Comparison of ENCODE assay signal across 22 cellular contexts in the genomic region with DNA sequence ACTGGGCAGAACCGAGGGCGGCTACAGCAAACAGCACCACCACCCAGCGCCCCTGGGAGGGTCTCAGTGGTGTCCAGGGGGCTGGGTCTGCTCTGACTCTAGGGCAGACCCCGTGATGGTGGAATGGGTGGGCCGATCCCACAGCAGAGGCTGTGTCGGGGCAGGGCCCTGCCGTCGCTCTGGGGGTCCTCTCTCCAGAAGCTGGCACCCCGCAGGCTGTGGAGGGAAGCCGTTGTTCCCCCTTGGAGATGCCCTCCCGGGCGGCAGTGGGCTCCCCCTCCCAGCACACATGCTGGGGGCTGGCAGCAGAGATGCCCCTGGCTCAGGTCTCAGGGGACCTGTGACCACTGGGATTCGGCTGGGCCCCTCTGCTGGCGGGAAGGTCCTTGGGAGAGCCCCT. TPM values are rescaled to one million over a fixed set of nuclear protein-coding genes. Genes with fewer than 3 reads are reported as not detected.
DNase-seq lines count a peak whose midpoint lies in the region; ATAC-seq and TF ChIP-seq lines count a peak whose summit lies in the region.
"Had no signal": no experiment of that assay in that cellular context is flagged by ENCODE, and none has a peak within 500 bp of the region (broad histone marks: within the 10 kb centered on the region; RNA-seq: fewer than 3 reads in every experiment).

No MANE protein-coding gene starts in this region.

- H3K4me1 Mint-ChIP-seq in activated CD8-positive, alpha-beta memory T cell treated with anti-CD3 and anti-CD28 coated beads, Interleukin-2, amount 10 ng/mL, durations not matched to agents 7 days and 5 days: peaks cover 12% of the 10 kb centered on the region
- H3K4me1 Mint-ChIP-seq in glutamatergic neuron (ENCODE audit: low read depth, unreplicated experiment): peaks cover 5% of the 10 kb centered on the region
- H3K4me1 Mint-ChIP-seq in T-cell: peaks cover 17 to 28% (median 20%) of the 10 kb centered on the region in 3 donors
- H3K4me1 Mint-ChIP-seq: neural progenitor cell, WTC11 had no signal

- H3K27me3 Mint-ChIP-seq in activated CD8-positive, alpha-beta memory T cell treated with anti-CD3 and anti-CD28 coated beads, Interleukin-2, amount 10 ng/mL, durations not matched to agents 7 days and 5 days: no peaks in the 10 kb centered on the region
- H3K27me3 Mint-ChIP-seq in glutamatergic neuron (ENCODE audit: unreplicated experiment): peaks cover 5% of the 10 kb centered on the region
- H3K27me3 Mint-ChIP-seq in T-cell: no peaks in the 10 kb centered on the region
- H3K27me3 Mint-ChIP-seq: stimulated activated naive CD8-positive, alpha-beta T cell treated with anti-CD3 and anti-CD28 coated beads, Interleukin-15, Interleukin-2, amounts not matched to agents 100 ng/mL and 50 ng/mL, for 24 hours had no signal

- H3K27ac Mint-ChIP-seq in activated CD8-positive, alpha-beta memory T cell treated with anti-CD3 and anti-CD28 coated beads, Interleukin-2, amount 10 ng/mL, durations not matched to agents 7 days and 5 days: peak overlapping the region; percentile 70
- no peak overlapping the region for H3K27ac Mint-ChIP-seq in glutamatergic neuron (ENCODE audit: unreplicated experiment)
- no peak overlapping the region for H3K27ac Mint-ChIP-seq in T-cell
- H3K27ac Mint-ChIP-seq: H9, neural progenitor cell, WTC11 had no signal

- TF ChIP-seq CTCF in RWPE1 (conservative IDR thresholded peaks at IDR 0.05; ENCODE audit: low read depth) (no peak), glutamatergic neuron (IDR thresholded peaks at IDR 0.05; ENCODE audit: partially characterized antibody, unreplicated experiment) (no peak)

- CTCF ChIA-PET in activated CD8-positive, alpha-beta memory T cell treated with anti-CD3 and anti-CD28 coated beads, Interleukin-2, amount 10 ng/mL, durations not matched to agents 7 days and 5 days (lab: Charles Lee): no interaction called here
- CTCF ChIA-PET in RWPE1 (lab: Yijun Ruan, JAX): interaction anchor here (0.6 to 1.5 kb wide), 2 partner anchors 9 to 564 kb away, joined by 3 to 4 read pairs; no protein-coding TSS in a partner anchor
- CTCF ChIA-PET in T-cell (lab: Charles Lee): no interaction called here

- H3K4me3 Mint-ChIP-seq in activated CD8-positive, alpha-beta memory T cell treated with anti-CD3 and anti-CD28 coated beads, Interleukin-2, amount 10 ng/mL, durations not matched to agents 7 days and 5 days: no peak overlapping the region
- H3K4me3 Mint-ChIP-seq in glutamatergic neuron (ENCODE audit: unreplicated experiment): no peak overlapping the region
- H3K4me3 Mint-ChIP-seq in T-cell: no peak overlapping the region
- H3K4me3 Mint-ChIP-seq: H9; neural progenitor cell; stimulated activated naive CD8-positive, alpha-beta T cell treated with anti-CD3 and anti-CD28 coated beads, Interleukin-15, Interleukin-2, amounts not matched to agents 100 ng/mL and 50 ng/mL, for 24 hours; T-helper 1 cell treated with Interleukin-12 subunit alpha and Interleukin-12 subunit beta and Interleukin-4 antibody, amounts not matched to agents 30 μg/mL and 1 μg/mL, for 36 hours; WTC11 had no signal

- peak overlapping the region; percentile 83 for H3K27ac ChIP-seq in RWPE1
- H3K27ac ChIP-seq: neural progenitor cell had no signal

- DNase-seq in activated CD8-positive, alpha-beta memory T cell treated with anti-CD3 and anti-CD28 coated beads, Interleukin-2, amount 10 ng/mL, durations not matched to agents 7 days and 5 days: no peak
- DNase-seq in activated CD8-positive, alpha-beta memory T cell treated with anti-CD3 and anti-CD28 coated beads for 24 hours: no peak
- DNase-seq in RWPE1 (ENCODE audit: low spot score) (no peak), glutamatergic neuron (peak; percentile 16), T-cell (no peak), AG08396 (ENCODE audit: low spot score) (no peak)
- DNase-seq in stimulated activated naive CD8-positive, alpha-beta T cell treated with anti-CD3 and anti-CD28 coated beads, Interleukin-15, Interleukin-2, amounts not matched to agents 100 U/mL and 50 U/mL, for 24 hours: no peak
- DNase-seq in stimulated activated CD4-positive, alpha-beta T cell treated with anti-CD3 and anti-CD28 coated beads, Interleukin-4, amount 100 ng/mL, for 1 hour: no peak
- DNase-seq: activated gamma-delta T cell, anterior cingulate cortex, COR-L47, H9, KG1, left cardiac atrium, NCI-H1048, NCI-H2081, NCI-H524 treated with DMSO at 0.1 percent for 48 hours, SIG-M5 had no signal

- POLR2A ChIA-PET in RWPE1 (lab: Yijun Ruan, JAX; ENCODE audit: low non-redundant PET) (no interaction called here), T-cell (lab: Charles Lee) (no interaction called here)

- no peaks in the 10 kb centered on the region for H3K9me3 Mint-ChIP-seq in activated CD8-positive, alpha-beta memory T cell treated with anti-CD3 and anti-CD28 coated beads, Interleukin-2, amount 10 ng/mL, durations not matched to agents 7 days and 5 days (ENCODE audit: low read depth)
- no peaks in the 10 kb centered on the region for H3K9me3 Mint-ChIP-seq in glutamatergic neuron (ENCODE audit: unreplicated experiment)
- no peaks in the 10 kb centered on the region for H3K9me3 Mint-ChIP-seq in T-cell
- H3K9me3 Mint-ChIP-seq: H9; neural progenitor cell; stimulated activated naive CD8-positive, alpha-beta T cell treated with anti-CD3 and anti-CD28 coated beads, Interleukin-15, Interleukin-2, amounts not matched to agents 100 ng/mL and 50 ng/mL, for 24 hours; T-helper 1 cell treated with Interleukin-12 subunit alpha and Interleukin-12 subunit beta and Interleukin-4 antibody, amounts not matched to agents 30 μg/mL and 1 μg/mL, for 36 hours; WTC11 had no signal

- no peak for ATAC-seq in activated CD8-positive, alpha-beta memory T cell treated with anti-CD3 and anti-CD28 coated beads, Interleukin-2, amount 10 ng/mL, durations not matched to agents 7 days and 5 days
- ATAC-seq in stimulated activated naive CD8-positive, alpha-beta T cell treated with anti-CD3 and anti-CD28 coated beads, Interleukin-15, Interleukin-2, amounts not matched to agents 100 U/mL and 50 U/mL, for 24 hours: peak; percentile 3
- ATAC-seq in T-cell (replicated peaks in 1 of 4): no peak
- ATAC-seq: left cardiac atrium, WTC11 had no signal

- H3K36me3 Mint-ChIP-seq in activated CD8-positive, alpha-beta memory T cell treated with anti-CD3 and anti-CD28 coated beads, Interleukin-2, amount 10 ng/mL, durations not matched to agents 7 days and 5 days: peaks cover 4% of the 10 kb centered on the region
- no peaks in the 10 kb centered on the region for H3K36me3 Mint-ChIP-seq in glutamatergic neuron (ENCODE audit: unreplicated experiment)
- H3K36me3 Mint-ChIP-seq in T-cell: peaks cover 26% of the 10 kb centered on the region

RNA-seq across cellular contexts. Expression of a gene that starts 31.2 kb away (rescaled TPM):
- total RNA-seq in activated CD8-positive, alpha-beta memory T cell treated with anti-CD3 and anti-CD28 coated beads, Interleukin-2, amount 10 ng/mL, durations not matched to agents 7 days and 5 days: 10 to 100 TPM; 15.3 to 20.6 TPM
- total RNA-seq in glutamatergic neuron (ENCODE audit: unreplicated experiment): 17.2 TPM
- total RNA-seq in T-cell: 10 to 100 TPM; 14.9 to 34.3 (median 19.4) TPM
